In the genomic region with DNA sequence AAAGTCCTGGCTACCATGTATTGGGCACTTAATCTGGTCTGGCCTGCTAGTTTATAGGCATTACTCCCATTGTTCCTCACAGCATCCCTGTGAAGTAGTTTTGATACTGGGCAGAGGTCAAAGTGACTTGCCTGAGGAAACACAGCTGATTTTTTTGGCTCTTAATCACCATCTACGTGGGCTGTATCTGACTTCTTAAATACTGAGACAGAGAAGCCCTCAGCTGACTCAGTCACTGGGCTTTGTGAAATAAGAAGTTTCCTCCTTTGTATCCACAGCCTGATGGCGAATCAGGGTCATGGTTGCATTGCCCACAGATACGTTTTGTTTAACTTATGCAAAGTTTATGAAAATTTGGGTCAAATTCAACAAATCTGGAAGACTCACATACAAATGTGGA, we compare ENCODE assay signal across 18 cellular contexts. TPM values are rescaled to one million over a fixed set of nuclear protein-coding genes. Genes with fewer than 3 reads are reported as not detected.
DNase-seq lines count a peak whose midpoint lies in the region; TF ChIP-seq lines count a peak whose summit lies in the region.
"Had no signal": no experiment of that assay in that cellular context is flagged by ENCODE, and none has a peak within 500 bp of the region (broad histone marks: within the 10 kb centered on the region; RNA-seq: fewer than 3 reads in every experiment).

No MANE protein-coding gene starts in this region.

- H3K4me1 Mint-ChIP-seq in HFFc6 (ENCODE audit: low read depth), result peaks cover 41% of the 10 kb centered on the region

- DNase-seq in AG08395 (ENCODE audit: low spot score) (peak; percentile 25), HFFc6 (peak; percentile 72), choroid plexus epithelial cell (ENCODE audit: low read depth) (peak; percentile 81), iris pigment epithelial cell (ENCODE audit: low read depth) (peak; percentile 91), superior temporal gyrus (ENCODE audit: extremely low spot score) (no peak), G401 (ENCODE audit: low spot score) (no peak), GM19240 (ENCODE audit: insufficient read length, low spot score) (no peak), NCI-H1417 (lab: John Stamatoyannopoulos, UW) (no peak)
- DNase-seq: activated B cell treated with CpG ODN at 0.5 μM for 24 hours; activated CD8-positive, alpha-beta memory T cell treated with anti-CD3 and anti-CD28 coated beads, Interleukin-2, amount 50 U/mL, for 4 hours; DMS153; natural killer cell; RPMI8226; T-helper 1 cell; upper lobe of left lung had no signal

- no peaks in the 10 kb centered on the region for H3K9me3 Mint-ChIP-seq in HFFc6
- H3K9me3 Mint-ChIP-seq: activated B cell treated with CpG ODN at 0.5 μM for 24 hours, GM23338, natural killer cell had no signal

- in situ Hi-C loops in G401 (cut with HindIII; ENCODE audit: low sequenced_read_pairs), result no loop called here

- peaks cover 40% of the 10 kb centered on the region for H3K36me3 Mint-ChIP-seq in HFFc6 (ENCODE audit: low read depth)
- H3K36me3 Mint-ChIP-seq: activated naive CD8-positive, alpha-beta T cell; natural killer cell had no signal

- no peak for TF ChIP-seq CTCF in HFFc6 (IDR thresholded peaks at IDR 0.05)
- no peak for TF ChIP-seq CTCF in choroid plexus epithelial cell (conservative IDR thresholded peaks at IDR 0.05; ENCODE audit: low read depth, low read length)

- H3K27me3 Mint-ChIP-seq in HFFc6 (ENCODE audit: insufficient read depth), result peaks cover 15% of the 10 kb centered on the region
- H3K27me3 Mint-ChIP-seq: activated B cell treated with CpG ODN at 0.5 μM for 24 hours; activated naive CD8-positive, alpha-beta T cell had no signal

- peak overlapping the region; percentile 82 for H3K27ac Mint-ChIP-seq in HFFc6
- H3K27ac Mint-ChIP-seq: activated B cell treated with CpG ODN at 0.5 μM for 24 hours, GM23338, natural killer cell had no signal

- H3K4me3 ChIP-seq in choroid plexus epithelial cell (ENCODE audit: low read depth, low read length), result no peak overlapping the region
- H3K4me3 ChIP-seq: GM23338, right lobe of liver, upper lobe of left lung had no signal

- H3K4me3 Mint-ChIP-seq in HFFc6, result no peak overlapping the region
- H3K4me3 Mint-ChIP-seq: activated B cell treated with CpG ODN at 0.5 μM for 24 hours; activated naive CD8-positive, alpha-beta T cell; GM23338; natural killer cell had no signal

RNA-seq across cellular contexts. Expression of a gene that starts 13.2 kb away (rescaled TPM):
- not detected for total RNA-seq in HFFc6 (2021; fragmentation: NEBNext Ultra II Directional; extraction: Animal tissue kit (Norgen Biotek cat#: 25700))
- not detected in 2 replicates for total RNA-seq in G401 (2014; rRNA removed; shearing (Covaris generic))
- total RNA-seq: activated B cell treated with CpG ODN at 0.5 μM for 24 hours, GM23338, natural killer cell had no signal

RNA-seq across cellular contexts. Expression of a gene that starts 47.7 kb away (rescaled TPM):
- 1 to 10 TPM; 1.8 to 4.0 (median 2.1) TPM for total RNA-seq in HFFc6 (2021; fragmentation: NEBNext Ultra II Directional; extraction: Animal tissue kit (Norgen Biotek cat#: 25700))
- 10.2 and 14.6 TPM in 2 replicates for total RNA-seq in G401 (2014; rRNA removed; shearing (Covaris generic))

Comparison
In these comparisons a context has a peak if more than half of its experiments do, and no peak if none do; other contexts are left out.
1. DNase-seq: peak in AG08395 (single experiment), HFFc6 (single experiment), choroid plexus epithelial cell (single experiment) and iris pigment epithelial cell (single experiment); none in superior temporal gyrus (single experiment), G401 (single experiment), GM19240 (single experiment) and NCI-H1417 (0 of 3).